ENCODE assay signal across 16 cellular contexts in the genomic region with DNA sequence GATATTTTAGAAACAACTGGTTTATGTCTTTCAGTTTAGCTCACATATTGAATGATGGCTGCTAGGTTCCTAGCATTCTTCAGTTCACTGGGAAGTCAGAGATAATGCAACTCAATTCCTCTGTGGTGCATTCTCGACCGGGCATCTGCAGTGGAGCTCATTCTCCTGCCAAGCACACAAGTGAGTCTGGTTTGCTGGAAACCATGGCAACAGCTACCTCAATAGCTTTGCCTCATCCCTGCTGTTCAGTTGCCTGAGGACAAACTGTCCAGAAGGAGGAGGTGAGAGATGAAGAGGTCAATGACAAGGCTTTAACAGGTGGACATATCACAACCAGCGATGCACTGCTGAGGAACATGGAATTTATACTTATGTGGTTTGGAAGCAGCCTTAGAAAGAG.
DNase-seq lines count a peak whose midpoint lies in the region; ATAC-seq and TF ChIP-seq lines count a peak whose summit lies in the region.
"Had no signal": no experiment of that assay in that cellular context is flagged by ENCODE, and none has a peak within 500 bp of the region (broad histone marks: within the 10 kb centered on the region; RNA-seq: fewer than 3 reads in every experiment).

No MANE protein-coding gene starts in this region.

- H3K27ac Mint-ChIP-seq in neural progenitor cell = no peak overlapping the region
- H3K27ac Mint-ChIP-seq: CD8-positive, alpha-beta T cell had no signal

- H3K23ac ChIP-seq in mesenchymal stem cell (ENCODE audit: low read length in 2 of 2) = no peak overlapping the region

- no peak overlapping the region for H2BK5ac ChIP-seq in mesenchymal stem cell (ENCODE audit: low read depth, low read length, poor library complexity, severe bottlenecking)

- H3K27me3 Mint-ChIP-seq in neural progenitor cell (ENCODE audit: insufficient read depth, low read depth) = peaks cover 3% of the 10 kb centered on the region

- H3K36me3 Mint-ChIP-seq in neural progenitor cell = no peaks in the 10 kb centered on the region
- H3K36me3 Mint-ChIP-seq: CD8-positive, alpha-beta T cell had no signal

- no peaks in the 10 kb centered on the region for H3F3A ChIP-seq in neural progenitor cell (ENCODE audit: low read depth)

- no peak overlapping the region for H3K18ac ChIP-seq in mesenchymal stem cell (ENCODE audit: low read depth in 1 of 2, low read length in 2 of 2)

- no peak overlapping the region for H4K91ac ChIP-seq in mesenchymal stem cell (ENCODE audit: low read length)

- DNase-seq in NT2/D1 (ENCODE audit: low read depth, low spot score) (peak; percentile 28), anterior cingulate cortex (lab: John Stamatoyannopoulos, UW) (peak in 34 of 58 donors; percentile 2 to 65 (median 20)), hippocampal formation (lab: John Stamatoyannopoulos, UW) (peak; percentile 23 to 28), neural progenitor cell (ENCODE audit: low spot score) (peak; percentile 39), NCI-H1092 (lab: John Stamatoyannopoulos, UW) (no peak), mesenchymal stem cell (no peak)
- DNase-seq: CD8-positive, alpha-beta T cell; DMS79 treated with DMSO at 0.1 percent for 48 hours; GDM1; NCI-H1694 treated with DMSO at 0.1 percent for 48 hours; NCI-H2171; NCI-H446 treated with DMSO at 0.1 percent for 48 hours; SJCRH30 had no signal

- no peak overlapping the region for H2BK12ac ChIP-seq in mesenchymal stem cell (ENCODE audit: low read length in 2 of 2)

- H3K4me3 ChIP-seq in NT2/D1 (ENCODE audit: insufficient read length, low read depth) = no peak overlapping the region
- no peak overlapping the region for H3K4me3 ChIP-seq in neural progenitor cell
- H3K4me3 ChIP-seq in mesenchymal stem cell (ENCODE audit: insufficient read depth in 1 of 2, low read depth in 1 of 2, low read length in 2 of 2) = no peak overlapping the region
- H3K4me3 ChIP-seq: SJCRH30 had no signal

- 87% methylated on average over 2 of the region's 3 CpGs for WGBS in mesenchymal stem cell

- H3K4me1 Mint-ChIP-seq in neural progenitor cell = peaks cover 12% of the 10 kb centered on the region

- H3K79me2 ChIP-seq in neural progenitor cell (ENCODE audit: low read depth) = no peaks in the 10 kb centered on the region

- H4K20me1 ChIP-seq in neural progenitor cell (ENCODE audit: low read depth) = no peaks in the 10 kb centered on the region

- H3K4me2 ChIP-seq in neural progenitor cell (no peak overlapping the region), mesenchymal stem cell (ENCODE audit: low read length, poor library complexity, severe bottlenecking) (no peak overlapping the region)

- H2BK15ac ChIP-seq in mesenchymal stem cell (ENCODE audit: low read depth, poor library complexity, severe bottlenecking) = no peak overlapping the region

- no peak overlapping the region for H3K4me3 Mint-ChIP-seq in neural progenitor cell
- H3K4me3 Mint-ChIP-seq: CD8-positive, alpha-beta T cell had no signal

- H3K27me3 ChIP-seq in NT2/D1 (ENCODE audit: insufficient read depth, insufficient read length) = no peaks in the 10 kb centered on the region
- H3K27me3 ChIP-seq in neural progenitor cell = no peaks in the 10 kb centered on the region
- no peaks in the 10 kb centered on the region for H3K27me3 ChIP-seq in mesenchymal stem cell (ENCODE audit: control insufficient read depth in 1 of 2, insufficient read depth in 1 of 2, low read length in 2 of 2)
- H3K27me3 ChIP-seq: SJCRH30 had no signal

- peaks cover 2% of the 10 kb centered on the region for H3K9me3 Mint-ChIP-seq in neural progenitor cell

- ATAC-seq in GM21723 (IDR thresholded peaks at IDR 0.05; ENCODE audit: unreplicated experiment) (no peak), HG03280 (IDR thresholded peaks at IDR 0.05; ENCODE audit: unreplicated experiment) (no peak)
- ATAC-seq: CD8-positive, alpha-beta T cell had no signal

- H3K36me3 ChIP-seq in NT2/D1 (ENCODE audit: insufficient read depth, insufficient read length, low read length) = no peaks in the 10 kb centered on the region
- H3K36me3 ChIP-seq in neural progenitor cell = no peaks in the 10 kb centered on the region
- H3K36me3 ChIP-seq in mesenchymal stem cell (ENCODE audit: control insufficient read depth in 1 of 2, insufficient read depth in 2 of 2, low read depth in 1 of 2, low read length in 2 of 2) = no peaks in the 10 kb centered on the region
- H3K36me3 ChIP-seq: SJCRH30 had no signal

- no peak overlapping the region for H2AFZ ChIP-seq in neural progenitor cell (replicated peaks)
- no peak overlapping the region for H2AFZ ChIP-seq in mesenchymal stem cell (ENCODE audit: low read depth, low read length)

- H3K79me1 ChIP-seq in mesenchymal stem cell (replicated peaks; ENCODE audit: low read length, poor library complexity, severe bottlenecking) = no peaks in the 10 kb centered on the region

- H3K9ac ChIP-seq in NT2/D1 (ENCODE audit: insufficient read length, low read depth) (no peak overlapping the region), neural progenitor cell (no peak overlapping the region), mesenchymal stem cell (ENCODE audit: low read length) (no peak overlapping the region)

- no peak overlapping the region for H2BK120ac ChIP-seq in mesenchymal stem cell (ENCODE audit: low read depth, low read length)

- no peak overlapping the region for H2AK5ac ChIP-seq in mesenchymal stem cell (ENCODE audit: low read length, severe bottlenecking)

- H3K4ac ChIP-seq in mesenchymal stem cell (ENCODE audit: low read depth in 1 of 2, low read length in 2 of 2) = no peak overlapping the region

- H4K8ac ChIP-seq in mesenchymal stem cell (ENCODE audit: low read length) = no peak overlapping the region

- no peak overlapping the region for H3K27ac ChIP-seq in neural progenitor cell
- H3K27ac ChIP-seq in mesenchymal stem cell (ENCODE audit: low read length, poor library complexity, severe bottlenecking) = no peak overlapping the region
- H3K27ac ChIP-seq: HL-60, SJCRH30 had no signal

- H3K9me3 ChIP-seq in NT2/D1 (ENCODE audit: insufficient read depth, low read length) (no peaks in the 10 kb centered on the region), neural progenitor cell (ENCODE audit: low read depth) (peaks cover 4% of the 10 kb centered on the region), mesenchymal stem cell (ENCODE audit: control insufficient read depth, low read length) (no peaks in the 10 kb centered on the region)
- H3K9me3 ChIP-seq: SJCRH30 had no signal

- H3K14ac ChIP-seq in mesenchymal stem cell (ENCODE audit: low read length in 2 of 2) = no peak overlapping the region

- H3K4me1 ChIP-seq in NT2/D1 (ENCODE audit: insufficient read depth, insufficient read length) (no peaks in the 10 kb centered on the region), neural progenitor cell (no peaks in the 10 kb centered on the region), mesenchymal stem cell (ENCODE audit: control insufficient read depth, insufficient read depth, low read depth, low read length) (no peaks in the 10 kb centered on the region)
- H3K4me1 ChIP-seq: SJCRH30 had no signal

- no peak for TF ChIP-seq CTCF in neural progenitor cell (IDR thresholded peaks at IDR 0.05)

Comparison
In these comparisons a context has a peak if more than half of its experiments do, and no peak if none do; other contexts are left out.
1. DNase-seq: peak in NT2/D1 (single experiment), anterior cingulate cortex (34 of 58), hippocampal formation (2 of 2) and neural progenitor cell (single experiment); none in NCI-H1092 (single experiment) and mesenchymal stem cell (single experiment).